Comparison of ENCODE assay signal across 8 cellular contexts in the genomic region with DNA sequence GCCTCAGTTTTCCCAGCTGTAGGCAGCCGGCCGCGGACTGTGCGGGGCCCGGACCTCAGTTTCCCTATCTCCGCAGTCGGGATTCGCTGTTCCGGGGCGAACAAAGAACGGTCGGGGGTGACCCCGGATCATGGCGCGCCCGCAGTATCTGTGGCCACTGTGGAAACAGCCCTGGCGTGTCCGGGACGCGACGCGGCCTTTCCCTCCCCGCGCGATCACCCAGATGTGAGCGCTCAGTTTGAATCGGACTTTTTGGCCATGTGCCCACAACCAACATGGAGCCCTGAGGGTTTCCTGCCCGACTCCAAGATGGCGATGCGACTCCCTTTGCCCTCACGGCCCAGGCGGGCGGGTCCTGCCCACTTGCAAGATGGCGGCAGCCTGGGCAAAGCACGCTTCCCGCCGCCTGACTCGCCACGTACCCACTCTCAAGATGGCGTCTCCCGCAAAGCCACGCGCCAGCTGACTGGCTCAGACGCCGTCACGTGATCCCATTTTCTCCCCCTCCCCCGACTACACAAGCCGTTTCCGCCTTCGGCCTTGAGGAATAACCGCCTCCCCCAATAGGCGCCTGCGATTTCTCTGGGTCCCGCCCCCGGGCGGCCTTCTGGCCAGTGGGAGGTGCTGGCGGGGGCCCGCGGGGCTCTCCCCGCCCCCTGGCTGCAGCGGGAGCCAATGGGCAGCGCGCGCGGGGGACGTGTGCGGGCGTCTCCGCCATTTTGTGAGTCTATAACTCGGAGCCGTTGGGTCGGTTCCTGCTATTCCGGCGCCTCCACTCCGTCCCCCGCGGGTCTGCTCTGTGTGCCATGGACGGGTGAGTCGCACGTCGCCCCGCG. TPM values are rescaled to one million over a fixed set of nuclear protein-coding genes. Genes with fewer than 3 reads are reported as not detected.
DNase-seq lines count a peak whose midpoint lies in the region; ATAC-seq and TF ChIP-seq lines count a peak whose summit lies in the region.

A gene (plus strand): TSS at position 761 of the 836 bp plus-strand sequence. CDS start 46 bp downstream, at position 807.

- peaks cover 0 to 29% (median 2%) of the 10 kb centered on the region in 6 donors for H3K36me3 ChIP-seq in spleen

- no peaks in the 10 kb centered on the region for H3K9me3 Mint-ChIP-seq in central memory CD8-positive, alpha-beta T cell

- peak within 1 kb of the TSS; percentile 93 to 100 (median 99) for H3K27ac ChIP-seq in spleen

- peak within 1 kb of the TSS; percentile 90 for H3K27ac Mint-ChIP-seq in central memory CD8-positive, alpha-beta T cell (ENCODE audit: low read depth)

- peak within 1 kb of the TSS; percentile 94 for H3K4me3 Mint-ChIP-seq in central memory CD8-positive, alpha-beta T cell

- peak within 1 kb of the TSS; percentile 71 for H3K4me3 ChIP-seq in AG09309 (ENCODE audit: control insufficient read depth, low read depth, low read length)
- peak within 1 kb of the TSS; percentile 80 to 99 (median 91) for H3K4me3 ChIP-seq in spleen

- WGBS in spleen, 5 donors, result 0 to 1% (median 1%) methylated on average over 37 to 83 of the region's 83 CpGs

- TF ChIP-seq POLR2A in spleen (IDR thresholded peaks at IDR 0.05), result no peak

- H3K9me3 ChIP-seq in spleen, result no peaks in the 10 kb centered on the region

- H3K36me3 Mint-ChIP-seq in central memory CD8-positive, alpha-beta T cell (ENCODE audit: insufficient read depth), result peaks cover 29% of the 10 kb centered on the region

- H3K27me3 ChIP-seq in spleen (replicated peaks in 1 of 7), result no peaks in the 10 kb centered on the region

- peak; percentile 100 for DNase-seq in AG09309 (ENCODE audit: low read depth)
- DNase-seq in NCI-H446 (lab: John Stamatoyannopoulos, UW), result peak; percentile 99 to 100
- DNase-seq in activated CD4-positive, CD25-positive, alpha-beta regulatory T cell treated with anti-CD3 and anti-CD28 coated beads, Interleukin-2, amount 50 U/mL, for 16 hours (ENCODE audit: low read depth, low spot score), result peak; percentile 99
- peak; percentile 93 to 100 for DNase-seq in central memory CD8-positive, alpha-beta T cell (ENCODE audit: low spot score in 2 of 2)
- peak; percentile 100 for DNase-seq in inferior parietal cortex (ENCODE audit: extremely low spot score)
- DNase-seq in spleen, result peak; percentile 100

- peaks cover 37% of the 10 kb centered on the region for H3K4me1 Mint-ChIP-seq in central memory CD8-positive, alpha-beta T cell

- no peaks in the 10 kb centered on the region for H3K27me3 Mint-ChIP-seq in central memory CD8-positive, alpha-beta T cell

- ATAC-seq in GM19025 (IDR thresholded peaks at IDR 0.05; ENCODE audit: low read depth, unreplicated experiment) (peak; percentile 72), HG03342 (IDR thresholded peaks at IDR 0.05; ENCODE audit: unreplicated experiment) (peak; percentile 77)
- peak; percentile 87 for ATAC-seq in central memory CD8-positive, alpha-beta T cell (replicated peaks; ENCODE audit: extremely low read depth, poor library complexity, severe bottlenecking)

- TF ChIP-seq CTCF in AG09309 (IDR thresholded peaks at IDR 0.05; ENCODE audit: control insufficient read depth, insufficient read depth, low read depth, low read length, missing control alignments) (peak; percentile 2), spleen (IDR thresholded peaks at IDR 0.05 in 8 of 11, conservative IDR thresholded peaks at IDR 0.05 in 3 of 11) (peak in 7 of 11 experiments; percentile 24 to 55 (median 31))

- intact Hi-C loops in spleen (cut with DNase I; ENCODE audit: low total_unique reads), result no loop called here

- peaks cover 41 to 68% (median 52%) of the 10 kb centered on the region in 6 donors for H3K4me1 ChIP-seq in spleen

RNA-seq across cellular contexts. Expression of the gene that starts here (rescaled TPM):
- total RNA-seq in spleen, result 100 to 1,000 TPM; 147 to 305 (median 247) TPM
- 100 to 1,000 TPM in 1 of 3 donors, 10 to 100 TPM in 2; 89.9 to 130 (median 98.6) TPM for polyA plus RNA-seq in spleen

Comparison
In these comparisons a context has a peak if more than half of its experiments do, and no peak if none do; other contexts are left out.
1. Peak in every context shown above with its lines: DNase-seq, ATAC-seq, H3K4me3 ChIP-seq and H3K27ac ChIP-seq.